16 cellular contexts compared by ENCODE assay signal in genomic region chr21:46549650-46550049, GRCh38. TPM values are rescaled to one million over a fixed set of nuclear protein-coding genes. Genes with fewer than 3 reads are reported as not detected.
DNase-seq lines count a peak whose midpoint lies in the region; ATAC-seq and TF ChIP-seq lines count a peak whose summit lies in the region.
"Had no signal": no experiment of that assay in that cellular context is flagged by ENCODE, and none has a peak within 500 bp of the region (broad histone marks: within the 10 kb centered on the region; RNA-seq: fewer than 3 reads in every experiment).

No MANE protein-coding gene starts in this region.

- H3K36me3 Mint-ChIP-seq in activated naive CD4-positive, alpha-beta T cell treated with anti-CD3 and anti-CD28 coated beads, Interleukin-2, amount 10 ng/mL, durations not matched to agents 7 days and 5 days: peaks cover 58% of the 10 kb centered on the region
- H3K36me3 Mint-ChIP-seq in activated naive CD4-positive, alpha-beta T cell treated with anti-CD3 and anti-CD28 coated beads for 36 hours (ENCODE audit: low read depth): peaks cover 25% of the 10 kb centered on the region
- H3K36me3 Mint-ChIP-seq in T-cell: peaks cover 53% of the 10 kb centered on the region

- H3K36me3 ChIP-seq in lung (ENCODE audit: control insufficient read depth in 2 of 2, insufficient read depth in 2 of 2, low read length in 2 of 2) (peaks cover 12 to 45% of the 10 kb centered on the region in 2 donors), spleen (peaks cover 0 to 97% (median 50%) of the 10 kb centered on the region in 6 donors)

- H3K4me3 Mint-ChIP-seq in activated naive CD4-positive, alpha-beta T cell treated with anti-CD3 and anti-CD28 coated beads, Interleukin-2, amount 10 ng/mL, durations not matched to agents 7 days and 5 days: no peak overlapping the region
- no peak overlapping the region for H3K4me3 Mint-ChIP-seq in activated naive CD4-positive, alpha-beta T cell treated with anti-CD3 and anti-CD28 coated beads for 36 hours
- H3K4me3 Mint-ChIP-seq in T-cell: peak overlapping the region in 1 of 3 donors; percentile 84
- H3K4me3 Mint-ChIP-seq: H9 had no signal

- H3K27me3 ChIP-seq in lung (ENCODE audit: control insufficient read depth, insufficient read depth): no peaks in the 10 kb centered on the region
- H3K27me3 ChIP-seq in spleen (replicated peaks in 1 of 7): no peaks in the 10 kb centered on the region
- H3K27me3 ChIP-seq: MG63 had no signal

- intact Hi-C loops in activated naive CD4-positive, alpha-beta T cell treated with anti-CD3 and anti-CD28 coated beads for 36 hours (cut with micrococcal nuclease): loop anchor here (5.0 kb wide), 1 partner anchor 92 kb away; the partner anchor contains the start of gene DIP2A
- intact Hi-C loops in spleen (cut with DNase I; ENCODE audit: low total_unique reads): no loop called here

- no peak for TF ChIP-seq POLR2A in spleen (IDR thresholded peaks at IDR 0.05)

- ATAC-seq in T-cell (replicated peaks in 1 of 4) (no peak), lung (ENCODE audit: insufficient read depth, low FRiP score) (no peak), GM21515 (IDR thresholded peaks at IDR 0.05; ENCODE audit: unreplicated experiment) (no peak)

- no peaks in the 10 kb centered on the region for H3K27me3 Mint-ChIP-seq in activated naive CD4-positive, alpha-beta T cell treated with anti-CD3 and anti-CD28 coated beads, Interleukin-2, amount 10 ng/mL, durations not matched to agents 7 days and 5 days
- H3K27me3 Mint-ChIP-seq in activated naive CD4-positive, alpha-beta T cell treated with anti-CD3 and anti-CD28 coated beads for 36 hours (ENCODE audit: low read depth): no peaks in the 10 kb centered on the region
- no peaks in the 10 kb centered on the region for H3K27me3 Mint-ChIP-seq in T-cell

- POLR2A ChIA-PET in T-cell (lab: Charles Lee): no interaction called here

- TF ChIP-seq CTCF in lung (IDR thresholded peaks at IDR 0.05; ENCODE audit: control extremely low read depth, extremely low read depth): no peak
- no peak for TF ChIP-seq CTCF in spleen (IDR thresholded peaks at IDR 0.05 in 8 of 11, conservative IDR thresholded peaks at IDR 0.05 in 3 of 11)
- no peak for TF ChIP-seq CTCF in GM10266 (IDR thresholded peaks at IDR 0.05; ENCODE audit: control insufficient read depth, insufficient read depth, low read depth, missing control alignments)

- H3K4me3 ChIP-seq in lung: no peak overlapping the region
- no peak overlapping the region for H3K4me3 ChIP-seq in spleen
- H3K4me3 ChIP-seq: MG63, PC-9 had no signal

- peaks cover 59% of the 10 kb centered on the region for H3K4me1 Mint-ChIP-seq in activated naive CD4-positive, alpha-beta T cell treated with anti-CD3 and anti-CD28 coated beads, Interleukin-2, amount 10 ng/mL, durations not matched to agents 7 days and 5 days
- H3K4me1 Mint-ChIP-seq in activated naive CD4-positive, alpha-beta T cell treated with anti-CD3 and anti-CD28 coated beads for 36 hours (ENCODE audit: low read depth): peaks cover 41% of the 10 kb centered on the region
- peaks cover 73 to 75% (median 74%) of the 10 kb centered on the region in 3 donors for H3K4me1 Mint-ChIP-seq in T-cell

- no peaks in the 10 kb centered on the region for H3K4me1 ChIP-seq in lung (ENCODE audit: control insufficient read depth in 2 of 2, insufficient read depth in 2 of 2, low read length in 2 of 2)
- peaks cover 0 to 46% (median 24%) of the 10 kb centered on the region in 6 donors for H3K4me1 ChIP-seq in spleen

- peak overlapping the region; percentile 16 for H3K27ac Mint-ChIP-seq in activated naive CD4-positive, alpha-beta T cell treated with anti-CD3 and anti-CD28 coated beads, Interleukin-2, amount 10 ng/mL, durations not matched to agents 7 days and 5 days
- H3K27ac Mint-ChIP-seq in activated naive CD4-positive, alpha-beta T cell treated with anti-CD3 and anti-CD28 coated beads for 36 hours: no peak overlapping the region
- H3K27ac Mint-ChIP-seq in T-cell: peak overlapping the region; percentile 86 to 97
- H3K27ac Mint-ChIP-seq: H9 had no signal

- DNase-seq in activated naive CD4-positive, alpha-beta T cell treated with anti-CD3 and anti-CD28 coated beads, Interleukin-2, amount 10 ng/mL, durations not matched to agents 7 days and 5 days: no peak
- DNase-seq in activated naive CD4-positive, alpha-beta T cell treated with anti-CD3 and anti-CD28 coated beads for 36 hours: no peak
- DNase-seq in T-cell: no peak
- DNase-seq in lung (ENCODE audit: low spot score): peak; percentile 7
- DNase-seq in spleen: no peak
- no peak for DNase-seq in GM10266 (ENCODE audit: extremely low spot score)
- DNase-seq in anterior cingulate cortex (lab: John Stamatoyannopoulos, UW): no peak
- DNase-seq: C1 segment of cervical spinal cord, DND-41, H9, MG63, NCI-H1092 treated with DMSO at 0.1 percent for 48 hours, NCI-H187, NCI-H69, PC-9 had no signal

- no peaks in the 10 kb centered on the region for H3K9me3 Mint-ChIP-seq in activated naive CD4-positive, alpha-beta T cell treated with anti-CD3 and anti-CD28 coated beads, Interleukin-2, amount 10 ng/mL, durations not matched to agents 7 days and 5 days
- H3K9me3 Mint-ChIP-seq in activated naive CD4-positive, alpha-beta T cell treated with anti-CD3 and anti-CD28 coated beads for 36 hours: no peaks in the 10 kb centered on the region
- H3K9me3 Mint-ChIP-seq in T-cell: peaks cover 0 to 4% (median 4%) of the 10 kb centered on the region in 3 donors
- H3K9me3 Mint-ChIP-seq: H9 had no signal

- no peak overlapping the region for H3K27ac ChIP-seq in lung (ENCODE audit: low read depth in 1 of 2, low read length in 1 of 2)
- H3K27ac ChIP-seq in spleen: peak overlapping the region in 5 of 8 donors; percentile 74 to 90 (median 86)
- H3K27ac ChIP-seq: PC-9 had no signal

- CTCF ChIA-PET in activated naive CD4-positive, alpha-beta T cell treated with anti-CD3 and anti-CD28 coated beads, Interleukin-2, amount 10 ng/mL, durations not matched to agents 7 days and 5 days (lab: Charles Lee): no interaction called here
- CTCF ChIA-PET in activated naive CD4-positive, alpha-beta T cell treated with anti-CD3 and anti-CD28 coated beads for 36 hours (lab: Charles Lee): no interaction called here
- CTCF ChIA-PET in T-cell (lab: Charles Lee): interaction anchor here in 1 of 2 donors (3.6 kb wide), 1 partner anchor 91 kb away, joined by 25 read pairs; no protein-coding TSS in a partner anchor

- 96 to 97% methylated on average over 18 of the region's 18 CpGs for WGBS in lung, 2 donors
- 95 to 97% (median 96%) methylated on average over 18 of the region's 18 CpGs for WGBS in spleen, 5 donors

- H3K9me3 ChIP-seq in lung (ENCODE audit: control insufficient read depth in 2 of 2, insufficient read depth in 1 of 2, low read length in 1 of 2): no peaks in the 10 kb centered on the region
- H3K9me3 ChIP-seq in spleen: no peaks in the 10 kb centered on the region
- H3K9me3 ChIP-seq: MG63 had no signal

RNA-seq across cellular contexts. Expression of gene S100B, which starts 55.2 kb away (rescaled TPM):
- under 1 TPM in 1 of 2 experiments, not detected in 1; 0.24 TPM for total RNA-seq in activated naive CD4-positive, alpha-beta T cell treated with anti-CD3 and anti-CD28 coated beads for 36 hours
- total RNA-seq in T-cell (10 to 100 TPM in 2 of 5 donors, 1 to 10 TPM in 2, under 1 TPM in 1; 0.49 to 11.4 (median 8.9) TPM), lung (1 to 10 TPM; 3.2 to 5.6 TPM), spleen (10 to 100 TPM; 10.9 to 45.7 (median 21.8) TPM)
- polyA plus RNA-seq in lung (1 to 10 TPM; 5.2 to 6.0 TPM), spleen (10 to 100 TPM in 2 of 3 donors, 1 to 10 TPM in 1; 9.7 to 46.0 (median 14.2) TPM)
- total RNA-seq: PC-9 had no signal

Comparison
In these comparisons a context has a peak if more than half of its experiments do, and no peak if none do; other contexts are left out.
1. H3K27ac ChIP-seq: peak in spleen (5 of 8); none in lung (0 of 2).